ENCODE assay signal across 24 cellular contexts in the genomic region with DNA sequence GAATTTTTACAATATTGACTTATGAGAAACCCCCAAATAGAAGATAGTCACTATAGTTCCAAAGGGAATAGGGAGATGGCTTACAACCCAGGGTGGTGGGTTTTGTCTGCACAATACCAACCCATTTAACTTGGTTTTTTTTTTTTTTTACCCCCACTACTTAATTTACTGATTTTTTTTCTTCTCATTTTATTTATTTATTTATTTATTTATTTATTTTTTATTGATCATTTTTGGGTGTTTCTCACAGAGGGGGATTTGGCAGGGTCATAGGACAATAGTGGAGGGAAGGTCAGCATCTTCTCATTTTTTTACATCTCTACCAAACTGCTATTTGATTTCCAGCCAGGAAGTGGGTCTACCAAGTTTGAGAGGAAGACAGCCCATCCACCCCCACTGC.
"Had no signal": no experiment of that assay in that cellular context is flagged by ENCODE, and none has a peak within 500 bp of the region (broad histone marks: within the 10 kb centered on the region; RNA-seq: fewer than 3 reads in every experiment).

No MANE protein-coding gene starts in this region.

- H3K27ac ChIP-seq: coronary artery, dorsolateral prefrontal cortex, esophagus muscularis mucosa, foreskin keratinocyte, gastroesophageal sphincter, heart left ventricle, hepatocyte, left lung, lower lobe of right lung had no signal

- H3K4me1 ChIP-seq: esophagus muscularis mucosa, foreskin keratinocyte, gastroesophageal sphincter, heart left ventricle, left lung, lower lobe of right lung had no signal

- H3K4me3 ChIP-seq: coronary artery, dorsolateral prefrontal cortex, esophagus muscularis mucosa, gastroesophageal sphincter, heart left ventricle, hepatocyte, left lung, lower lobe of right lung, mucosa of descending colon had no signal

- H3K9me3 ChIP-seq: esophagus muscularis mucosa, gastroesophageal sphincter, heart left ventricle, left lung, lower lobe of right lung, mucosa of descending colon had no signal

- H3K4me2 ChIP-seq: hepatocyte had no signal

- H3K9me3 Mint-ChIP-seq: immature natural killer cell, mesothelial cell of epicardium had no signal

- FAIRE-seq: colon, endothelial cell of umbilical vein, frontal cortex, keratinocyte had no signal

- H3K4me3 Mint-ChIP-seq: immature natural killer cell, mesothelial cell of epicardium, naive B cell had no signal

- DNase-seq: dermis blood vessel endothelial cell; dorsolateral prefrontal cortex; effector CD4-positive, alpha-beta T cell; effector memory CD4-positive, alpha-beta T cell; foreskin keratinocyte; heart left ventricle; hypothalamus; immature natural killer cell; left cardiac atrium; left lung; left ventricle myocardium superior; lower lobe of right lung; mesenchymal stem cell; mucosa of descending colon; naive B cell had no signal

- ATAC-seq: foreskin keratinocyte, gastroesophageal sphincter, heart left ventricle, left cardiac atrium, left lung, left ventricle myocardium superior, lower lobe of right lung, mucosa of descending colon had no signal

- H3K4me1 Mint-ChIP-seq: immature natural killer cell, mesothelial cell of epicardium, naive B cell had no signal

- H3K36me3 Mint-ChIP-seq: immature natural killer cell, mesothelial cell of epicardium, naive B cell had no signal

- H3K27ac Mint-ChIP-seq: immature natural killer cell, mesothelial cell of epicardium, naive B cell had no signal
